1 cellular context compared by ENCODE assay signal in the genomic region with DNA sequence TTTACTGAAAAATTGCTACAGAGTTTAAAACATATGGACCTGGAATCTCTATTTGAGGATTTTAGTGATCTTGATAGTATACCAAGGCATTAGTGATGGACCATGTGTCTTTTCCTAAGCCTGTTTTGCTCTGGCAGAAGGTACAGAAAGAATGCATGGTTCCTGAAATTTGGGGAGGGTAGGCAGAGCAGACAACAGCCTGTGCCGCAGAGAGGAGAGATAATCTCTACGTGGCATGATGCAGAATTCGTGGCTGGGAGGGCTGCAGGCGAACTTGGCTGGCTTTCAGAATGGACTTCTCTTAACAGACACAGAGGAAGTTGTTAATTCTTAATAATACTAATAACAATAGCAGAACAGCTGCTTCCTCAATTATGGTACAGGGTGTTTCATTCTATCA.
TF ChIP-seq lines count a peak whose summit lies in the region.

No MANE protein-coding gene starts in this region.

TF ChIP-seq in GM23338, 12 proteins besides CTCF, POLR2A, EP300 and RAD21 (continued from another document):
- TF ChIP-seq, protein P1, sequence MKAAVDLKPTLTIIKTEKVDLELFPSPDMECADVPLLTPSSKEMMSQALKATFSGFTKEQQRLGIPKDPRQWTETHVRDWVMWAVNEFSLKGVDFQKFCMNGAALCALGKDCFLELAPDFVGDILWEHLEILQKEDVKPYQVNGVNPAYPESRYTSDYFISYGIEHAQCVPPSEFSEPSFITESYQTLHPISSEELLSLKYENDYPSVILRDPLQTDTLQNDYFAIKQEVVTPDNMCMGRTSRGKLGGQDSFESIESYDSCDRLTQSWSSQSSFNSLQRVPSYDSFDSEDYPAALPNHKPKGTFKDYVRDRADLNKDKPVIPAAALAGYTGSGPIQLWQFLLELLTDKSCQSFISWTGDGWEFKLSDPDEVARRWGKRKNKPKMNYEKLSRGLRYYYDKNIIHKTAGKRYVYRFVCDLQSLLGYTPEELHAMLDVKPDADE (IDR thresholded peaks at IDR 0.05) = no peak
- TF ChIP-seq NANOG (IDR thresholded peaks at IDR 0.05; ENCODE audit: borderline replicate concordance) (no peak), POLR2AphosphoS5 (IDR thresholded peaks at IDR 0.05; ENCODE audit: low read depth) (no peak), CREB1 (CRISPR knock-in tag; IDR thresholded peaks at IDR 0.05; ENCODE audit: low read depth) (no peak)
